Comparison of ENCODE assay signal across 8 cellular contexts in genomic region chr19:48963371-48964204, GRCh38.
DNase-seq lines count a peak whose midpoint lies in the region; ATAC-seq and TF ChIP-seq lines count a peak whose summit lies in the region.

No MANE protein-coding gene starts in this region.

- H3K27me3 ChIP-seq in GM06990 (replicated peaks; ENCODE audit: control insufficient read depth, insufficient read depth, low read length) = no peaks in the 10 kb centered on the region

- no peak for ATAC-seq in GM19463 (IDR thresholded peaks at IDR 0.05; ENCODE audit: unreplicated experiment)

- peak overlapping the region; percentile 12; the same call in 1 of the 2 replicates for H3K4me3 ChIP-seq in GM06990 (replicated peaks; ENCODE audit: low read depth, low read length)

- peaks cover 7% of the 10 kb centered on the region for H3K36me3 ChIP-seq in GM06990 (ENCODE audit: control insufficient read depth, insufficient read depth, low read length)

- TF ChIP-seq CTCF in GM06990 (IDR thresholded peaks at IDR 0.05; ENCODE audit: insufficient read depth, low read length, poor library complexity, severe bottlenecking) = no peak

- DNase-seq in GM06990 (ENCODE audit: extremely low read depth, insufficient read length) (peak; percentile 86), HuH-7 (ENCODE audit: low spot score) (peak; percentile 87), cerebellar cortex (ENCODE audit: low spot score) (peak; percentile 66), kidney glomerular epithelial cell (lab: John Stamatoyannopoulos, UW) (peak; percentile 30), NCI-H128 (lab: John Stamatoyannopoulos, UW; ENCODE audit: unreplicated experiment) (no peak)
- peak; percentile 17 to 59 (median 38) for DNase-seq in activated CD4-positive, CD25-positive, alpha-beta regulatory T cell (lab: John Stamatoyannopoulos, UW)
- peak; percentile 82 for DNase-seq in stimulated activated CD4-positive, alpha-beta T cell treated with anti-CD3 and anti-CD28 coated beads, Interleukin-15, amount 100 ng/mL, for 24 hours
